ENCODE assay signal across 9 cellular contexts in genomic region chr1:116415699-116416533, GRCh38. TPM values are rescaled to one million over a fixed set of nuclear protein-coding genes. Genes with fewer than 3 reads are reported as not detected.
DNase-seq lines count a peak whose midpoint lies in the region; ATAC-seq and TF ChIP-seq lines count a peak whose summit lies in the region.
"Had no signal": no experiment of that assay in that cellular context is flagged by ENCODE, and none has a peak within 500 bp of the region (broad histone marks: within the 10 kb centered on the region; RNA-seq: fewer than 3 reads in every experiment).

No MANE protein-coding gene starts in this region.

- H3K4me1 Mint-ChIP-seq in activated naive CD8-positive, alpha-beta T cell (ENCODE audit: low read depth) = peaks cover 40% of the 10 kb centered on the region
- peaks cover 34% of the 10 kb centered on the region for H3K4me1 Mint-ChIP-seq in activated naive CD8-positive, alpha-beta T cell treated with anti-CD3 and anti-CD28 coated beads for 36 hours
- peaks cover 31% of the 10 kb centered on the region for H3K4me1 Mint-ChIP-seq in type B pancreatic cell (ENCODE audit: unreplicated experiment)

- WGBS in body of pancreas, 2 donors = 22 to 25% methylated on average over 5 of the region's 5 CpGs

- H3K27me3 ChIP-seq in body of pancreas = no peaks in the 10 kb centered on the region

- intact Hi-C loops in body of pancreas (cut with DNase I) (no loop called here), sciatic nerve (cut with DNase I) (no loop called here)

- H3K36me3 Mint-ChIP-seq in activated naive CD8-positive, alpha-beta T cell = peaks cover 10% of the 10 kb centered on the region
- H3K36me3 Mint-ChIP-seq in activated naive CD8-positive, alpha-beta T cell treated with anti-CD3 and anti-CD28 coated beads for 36 hours = peaks cover 14% of the 10 kb centered on the region
- peaks cover 4% of the 10 kb centered on the region for H3K36me3 Mint-ChIP-seq in type B pancreatic cell

- H3K9me3 ChIP-seq in body of pancreas = no peaks in the 10 kb centered on the region

- peak overlapping the region; percentile 58 for H3K27ac Mint-ChIP-seq in activated naive CD8-positive, alpha-beta T cell
- H3K27ac Mint-ChIP-seq in activated naive CD8-positive, alpha-beta T cell treated with anti-CD3 and anti-CD28 coated beads for 36 hours = no peak overlapping the region
- H3K27ac Mint-ChIP-seq in type B pancreatic cell = peak overlapping the region; percentile 44

- no peaks in the 10 kb centered on the region for H3K27me3 Mint-ChIP-seq in activated naive CD8-positive, alpha-beta T cell
- no peaks in the 10 kb centered on the region for H3K27me3 Mint-ChIP-seq in activated naive CD8-positive, alpha-beta T cell treated with anti-CD3 and anti-CD28 coated beads for 36 hours
- H3K27me3 Mint-ChIP-seq in type B pancreatic cell = no peaks in the 10 kb centered on the region

- peaks cover 60% of the 10 kb centered on the region for H3K4me1 ChIP-seq in body of pancreas

- no peak overlapping the region for H3K4me3 ChIP-seq in body of pancreas

- no peaks in the 10 kb centered on the region for H3K36me3 ChIP-seq in body of pancreas (replicated peaks in 1 of 2; ENCODE audit: insufficient read depth in 1 of 2, low read depth in 2 of 2)

- no peak for DNase-seq in activated naive CD8-positive, alpha-beta T cell treated with anti-CD3 and anti-CD28 coated beads for 36 hours
- DNase-seq in body of pancreas = peak; percentile 43 to 67 (median 53)
- peak; percentile 16 to 36 for DNase-seq in hippocampal formation (lab: John Stamatoyannopoulos, UW)
- DNase-seq in type B pancreatic cell (ENCODE audit: extremely low spot score, unreplicated experiment) = no peak
- DNase-seq in sciatic nerve (ENCODE audit: low spot score) = no peak
- DNase-seq in A172 (ENCODE audit: low spot score) = no peak

- peak; percentile 63 for ATAC-seq in body of pancreas
- ATAC-seq in GM18502 (IDR thresholded peaks at IDR 0.05; ENCODE audit: poor library complexity, unreplicated experiment) = no peak
- no peak for ATAC-seq in sciatic nerve
- ATAC-seq: activated CD4-positive, CD25-positive, alpha-beta regulatory T cell treated with anti-CD3 and anti-CD28 coated beads, Interleukin-2, amount 50 U/mL, for 24 hours had no signal

- no peaks in the 10 kb centered on the region for H3K9me3 Mint-ChIP-seq in activated naive CD8-positive, alpha-beta T cell (ENCODE audit: low read depth)
- no peaks in the 10 kb centered on the region for H3K9me3 Mint-ChIP-seq in activated naive CD8-positive, alpha-beta T cell treated with anti-CD3 and anti-CD28 coated beads for 36 hours
- H3K9me3 Mint-ChIP-seq in type B pancreatic cell = no peaks in the 10 kb centered on the region

- TF ChIP-seq CTCF in body of pancreas (IDR thresholded peaks at IDR 0.05) (peak in 4 of 7 experiments; percentile 24 to 50 (median 34)), type B pancreatic cell (conservative IDR thresholded peaks at IDR 0.05) (no peak)

- peak overlapping the region; percentile 49 for H3K4me3 Mint-ChIP-seq in activated naive CD8-positive, alpha-beta T cell
- no peak overlapping the region for H3K4me3 Mint-ChIP-seq in activated naive CD8-positive, alpha-beta T cell treated with anti-CD3 and anti-CD28 coated beads for 36 hours
- peak overlapping the region; percentile 61 for H3K4me3 Mint-ChIP-seq in type B pancreatic cell

- peak in 1 of 3 donors; percentile 8 for TF ChIP-seq POLR2A in body of pancreas (IDR thresholded peaks at IDR 0.05)

- H3K27ac ChIP-seq in body of pancreas = peak overlapping the region; percentile 3 to 83 (median 74)

RNA-seq across cellular contexts. Expression of gene ATP1A1, which starts 42.9 kb away (rescaled TPM):
- 100 to 1,000 TPM; 234 to 243 TPM for total RNA-seq in activated naive CD8-positive, alpha-beta T cell treated with anti-CD3 and anti-CD28 coated beads for 36 hours
- total RNA-seq in body of pancreas (100 to 1,000 TPM; 423 to 593 TPM), type B pancreatic cell (ENCODE audit: low replicate concordance) (374 and 695 TPM in 2 replicates), sciatic nerve (251 TPM)
- 42.1 and 50.9 TPM in 2 replicates for total RNA-seq in A172 (2014; rRNA removed; shearing (Covaris generic))

Comparison
In these comparisons a context has a peak if more than half of its experiments do, and no peak if none do; other contexts are left out.
1. DNase-seq: peak in body of pancreas (4 of 4) and hippocampal formation (2 of 2); none in activated naive CD8-positive, alpha-beta T cell treated with anti-CD3 and anti-CD28 coated beads for 36 hours (single experiment), type B pancreatic cell (single experiment), sciatic nerve (single experiment) and A172 (single experiment).